Comparison of ENCODE assay signal across 25 cellular contexts in the genomic region with DNA sequence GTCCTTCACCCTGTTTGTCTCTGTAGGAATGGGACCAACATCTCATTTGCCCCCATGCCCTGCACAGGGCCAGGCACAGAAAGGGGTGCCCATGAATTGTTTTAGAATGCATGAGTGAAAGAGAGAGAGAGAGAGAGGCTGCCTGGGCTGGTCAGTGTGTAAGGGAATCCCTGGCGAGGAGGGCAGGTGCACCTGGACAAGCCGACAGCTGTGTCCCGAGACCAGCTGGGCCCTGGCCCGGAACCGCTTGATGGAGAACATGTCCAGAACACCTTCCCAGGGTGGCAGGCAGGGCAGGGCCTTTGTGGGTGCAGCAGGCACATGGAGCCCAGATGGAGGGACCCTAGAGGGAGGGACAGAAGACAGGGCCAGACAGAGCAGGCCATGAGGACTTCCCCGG. TPM values are rescaled to one million over a fixed set of nuclear protein-coding genes. Genes with fewer than 3 reads are reported as not detected.
DNase-seq lines count a peak whose midpoint lies in the region; ATAC-seq and TF ChIP-seq lines count a peak whose summit lies in the region.
"Had no signal": no experiment of that assay in that cellular context is flagged by ENCODE, and none has a peak within 500 bp of the region (broad histone marks: within the 10 kb centered on the region; RNA-seq: fewer than 3 reads in every experiment).

No MANE protein-coding gene starts in this region.

- H3K4me3 Mint-ChIP-seq in CD14-positive monocyte = no peak overlapping the region
- H3K4me3 Mint-ChIP-seq: dendritic cell treated with granulocyte-macrophage colony-stimulating factor and Interleukin-4, amounts not matched to agents 40 ng/mL and 50 ng/mL, for 4 days had no signal

- H3K9me3 ChIP-seq in sigmoid colon = no peaks in the 10 kb centered on the region
- H3K9me3 ChIP-seq: BE2C, Caco-2, HAP-1, neutrophil, Peyer's patch, psoas muscle, SJCRH30 had no signal

- no peaks in the 10 kb centered on the region for H3K36me3 ChIP-seq in sigmoid colon
- H3K36me3 ChIP-seq: BE2C, HAP-1, neutrophil, Peyer's patch, SJCRH30 had no signal

- TF ChIP-seq EP300 in sigmoid colon (IDR thresholded peaks at IDR 0.05) = no peak

- H3K27ac Mint-ChIP-seq in CD14-positive monocyte = no peak overlapping the region
- H3K27ac Mint-ChIP-seq: dendritic cell treated with granulocyte-macrophage colony-stimulating factor and Interleukin-4, amounts not matched to agents 40 ng/mL and 50 ng/mL, for 4 days had no signal

- no peaks in the 10 kb centered on the region for H3K36me3 Mint-ChIP-seq in CD14-positive monocyte

- no peak overlapping the region for H3K27ac ChIP-seq in sigmoid colon
- H3K27ac ChIP-seq: KMS-11, neutrophil, Peyer's patch, psoas muscle, SJCRH30 had no signal

- peaks cover 0 to 9% (median 4%) of the 10 kb centered on the region in 4 donors for H3K4me1 ChIP-seq in sigmoid colon
- H3K4me1 ChIP-seq: SJCRH30 had no signal

- WGBS in sigmoid colon, 2 donors = 86 to 94% methylated on average over 6 of the region's 6 CpGs

- H3K27me3 ChIP-seq in sigmoid colon = no peaks in the 10 kb centered on the region
- H3K27me3 ChIP-seq: BE2C, Peyer's patch had no signal

- intact Hi-C loops in CD14-positive monocyte (cut with micrococcal nuclease) (loop anchor here in 1 of 2 donors (10.0 kb wide), 1 partner anchor 228 kb away; no protein-coding TSS in a partner anchor), sigmoid colon (cut with DNase I) (no loop called here)

- TF ChIP-seq CTCF in CD14-positive monocyte (IDR thresholded peaks at IDR 0.05) (no peak), sigmoid colon (IDR thresholded peaks at IDR 0.05) (no peak)

- no peak for ATAC-seq in GM18909 (IDR thresholded peaks at IDR 0.05; ENCODE audit: poor library complexity, unreplicated experiment)
- ATAC-seq: psoas muscle had no signal

- H3K4me1 Mint-ChIP-seq in CD14-positive monocyte = peaks cover 2% of the 10 kb centered on the region

- H3K4me3 ChIP-seq in sigmoid colon = no peak overlapping the region
- H3K4me3 ChIP-seq: HAP-1, lung, Peyer's patch, psoas muscle, SJCRH30 had no signal

- DNase-seq in activated T-cell treated with anti-CD3 and anti-CD28 coated beads, Interleukin-2, amount 50 U/mL, for 1 hour = peak; percentile 16
- DNase-seq in activated T-cell treated with anti-CD3 and anti-CD28 coated beads, Interleukin-2, amount 50 U/mL, for 48 hours = no peak
- DNase-seq in CD14-positive monocyte (ENCODE audit: low spot score) (peak; percentile 43), ecto neural progenitor cell (ENCODE audit: low spot score) (peak; percentile 46), sigmoid colon (peak; percentile 56), NCI-H1417 treated with DMSO at 0.1 percent for 48 hours (lab: John Stamatoyannopoulos, UW) (no peak), cerebellar nuclear complex (lab: John Stamatoyannopoulos, UW) (no peak)
- DNase-seq: BE2C; Caco-2; DND-41; NCI-H1694; NCI-H2171 treated with DMSO at 0.1 percent for 48 hours; NCI-H524; SJCRH30; stimulated activated CD4-positive, alpha-beta T cell treated with anti-CD3 and anti-CD28 coated beads, Interleukin-1b, Interleukin-23, amount 100 ng/mL, for 48 hours had no signal

- peaks cover 5 to 16% (median 14%) of the 10 kb centered on the region in 3 donors for H3K27me3 Mint-ChIP-seq in CD14-positive monocyte (ENCODE audit: low read depth in 3 of 3)

- H3K9me3 Mint-ChIP-seq in CD14-positive monocyte = no peaks in the 10 kb centered on the region
- H3K9me3 Mint-ChIP-seq: dendritic cell treated with granulocyte-macrophage colony-stimulating factor and Interleukin-4, amounts not matched to agents 40 ng/mL and 50 ng/mL, for 4 days had no signal

- no peak for TF ChIP-seq POLR2A in sigmoid colon (IDR thresholded peaks at IDR 0.05)

RNA-seq across cellular contexts. Expression of gene SPOCD1, which starts 22.7 kb away (rescaled TPM):
- not detected for polyA plus RNA-seq in CD14-positive monocyte
- total RNA-seq in sigmoid colon = under 1 TPM in 2 of 4 donors, not detected in 2; 0.14 to 0.55 TPM
- polyA plus RNA-seq in sigmoid colon = under 1 TPM in 1 of 3 donors, not detected in 2; 0.70 TPM
- total RNA-seq: skeletal muscle tissue; T-helper 1 cell treated with Interleukin-12 subunit alpha and Interleukin-12 subunit beta and Interleukin-4 antibody, amounts not matched to agents 30 ng/mL and 1 ng/mL, for 36 hours had no signal

RNA-seq across cellular contexts. Expression of gene ADGRB2, which starts 28.9 kb away (rescaled TPM):
- polyA plus RNA-seq in CD14-positive monocyte = not detected
- 1 to 10 TPM; 1.4 to 3.9 (median 1.5) TPM for total RNA-seq in sigmoid colon
- 1 to 10 TPM in 1 of 3 donors, not detected in 2; 1.3 TPM for polyA plus RNA-seq in sigmoid colon

Comparison
In these comparisons a context has a peak if more than half of its experiments do, and no peak if none do; other contexts are left out.
1. DNase-seq: peak in activated T-cell treated with anti-CD3 and anti-CD28 coated beads, Interleukin-2, amount 50 U/mL, for 1 hour (single experiment), CD14-positive monocyte (single experiment), ecto neural progenitor cell (single experiment) and sigmoid colon (single experiment); none in activated T-cell treated with anti-CD3 and anti-CD28 coated beads, Interleukin-2, amount 50 U/mL, for 48 hours (0 of 2), NCI-H1417 treated with DMSO at 0.1 percent for 48 hours (single experiment) and cerebellar nuclear complex (0 of 2).